ENCODE assay signal across 14 cellular contexts in genomic region chr21:41815652-41816582, GRCh38. TPM values are rescaled to one million over a fixed set of nuclear protein-coding genes. Genes with fewer than 3 reads are reported as not detected.
A peak's percentile ranks its signal among the peaks of the same experiment; 100 is the strongest.
DNase-seq lines count a peak whose midpoint lies in the region; ATAC-seq and TF ChIP-seq lines count a peak whose summit lies in the region.
"Had no signal": no experiment of that assay in that cellular context is flagged by ENCODE, and none has a peak within 500 bp of the region (broad histone marks: within the 10 kb centered on the region; RNA-seq: fewer than 3 reads in every experiment).

No MANE protein-coding gene starts in this region.

- intact Hi-C loops in A673 (cut with micrococcal nuclease; ENCODE audit: unreplicated experiment) (loop anchor here (2.0 to 5.0 kb wide), 3 partner anchors 203 to 534 kb away; no protein-coding TSS in a partner anchor), thyroid gland (cut with DNase I) (loop anchor here (5.0 kb wide), 1 partner anchor 301 kb away; no protein-coding TSS in a partner anchor)

- no peak overlapping the region for H3K4me2 ChIP-seq in osteoblast (ENCODE audit: insufficient read depth, low read length)

- peak overlapping the region; percentile 56 for H3K27ac ChIP-seq in A673 (ENCODE audit: low read depth, low read length, poor library complexity, severe bottlenecking)
- H3K27ac ChIP-seq in VCaP: peak overlapping the region; percentile 35
- peak overlapping the region; percentile 36 for H3K27ac ChIP-seq in osteoblast (ENCODE audit: low read depth, low read length)
- H3K27ac ChIP-seq in thyroid gland: peak overlapping the region in 1 of 3 donors; percentile 26
- H3K27ac ChIP-seq: breast epithelium, left lung had no signal

- H3K27me3 ChIP-seq in A673 (replicated peaks; ENCODE audit: insufficient read depth, low read depth, low read length, poor library complexity): no peaks in the 10 kb centered on the region
- no peaks in the 10 kb centered on the region for H3K27me3 ChIP-seq in osteoblast (ENCODE audit: insufficient read depth, low read length)
- H3K27me3 ChIP-seq in thyroid gland: no peaks in the 10 kb centered on the region
- H3K27me3 ChIP-seq: breast epithelium, left lung had no signal

- H4K20me1 ChIP-seq in osteoblast (ENCODE audit: insufficient read depth, low read length): no peaks in the 10 kb centered on the region

- no peaks in the 10 kb centered on the region for H3K79me2 ChIP-seq in osteoblast (ENCODE audit: insufficient read depth, low read length)

- H3K9me3 ChIP-seq in A673 (ENCODE audit: low read depth, low read length, poor library complexity, severe bottlenecking) (no peaks in the 10 kb centered on the region), osteoblast (ENCODE audit: low read depth, low read length) (no peaks in the 10 kb centered on the region), thyroid gland (no peaks in the 10 kb centered on the region)
- H3K9me3 ChIP-seq: breast epithelium, HAP-1, left lung had no signal

- TF ChIP-seq CTCF in A673 (conservative IDR thresholded peaks at IDR 0.05; ENCODE audit: low read depth, low read length) (no peak), VCaP (conservative IDR thresholded peaks at IDR 0.05) (no peak), osteoblast (IDR thresholded peaks at IDR 0.05; ENCODE audit: extremely low read depth, low read depth, low read length) (no peak), thyroid gland (IDR thresholded peaks at IDR 0.05) (no peak)

- H2AFZ ChIP-seq in osteoblast (ENCODE audit: low read length): no peak overlapping the region

- no peaks in the 10 kb centered on the region for H3K36me3 ChIP-seq in A673 (ENCODE audit: insufficient read depth, low read length, poor library complexity, severe bottlenecking)
- peaks cover 3% of the 10 kb centered on the region for H3K36me3 ChIP-seq in osteoblast (ENCODE audit: insufficient read depth, low read length)
- H3K36me3 ChIP-seq in thyroid gland: peaks cover 5 to 11% of the 10 kb centered on the region in 2 donors
- H3K36me3 ChIP-seq: breast epithelium, HAP-1 had no signal

- no peak for TF ChIP-seq POLR2A in thyroid gland (IDR thresholded peaks at IDR 0.05)

- CTCF ChIA-PET in A673 (lab: Charles Lee): interaction anchor here (0.5 to 2.2 kb wide), 8 partner anchors 13 to 533 kb away, joined by 3 to 22 read pairs (median 6); no protein-coding TSS in a partner anchor

- no TSS peak for BruUV-seq in A673 (replicated peaks; lab: Mats Ljungman, UMichigan)

- POLR2A ChIA-PET in A673 (lab: Charles Lee; ENCODE audit: low non-redundant PET): no interaction called here

- H3K4me1 ChIP-seq in A673 (ENCODE audit: insufficient read depth, low read length, poor library complexity, severe bottlenecking): peaks cover 19% of the 10 kb centered on the region
- peaks cover 7% of the 10 kb centered on the region for H3K4me1 ChIP-seq in osteoblast (ENCODE audit: insufficient read depth, low read length)
- peaks cover 0 to 15% of the 10 kb centered on the region in 2 donors for H3K4me1 ChIP-seq in thyroid gland
- H3K4me1 ChIP-seq: breast epithelium, HAP-1 had no signal

- ATAC-seq in GM18907 (IDR thresholded peaks at IDR 0.05; ENCODE audit: unreplicated experiment): peak; percentile 17
- ATAC-seq in activated CD4-positive, CD25-positive, alpha-beta regulatory T cell treated with anti-CD3 and anti-CD28 coated beads, Interleukin-2, amount 50 U/mL, for 24 hours: no peak
- no peak for ATAC-seq in GM18861 (IDR thresholded peaks at IDR 0.05; ENCODE audit: unreplicated experiment)

- H3K4me3 ChIP-seq in A673 (ENCODE audit: low read depth, low read length, poor library complexity, severe bottlenecking): no peak overlapping the region
- no peak overlapping the region for H3K4me3 ChIP-seq in osteoblast (ENCODE audit: insufficient read depth, low read length)
- no peak overlapping the region for H3K4me3 ChIP-seq in thyroid gland (replicated peaks in 1 of 3)
- H3K4me3 ChIP-seq: breast epithelium, HAP-1, left lung had no signal

- WGBS in thyroid gland, 2 donors: 93 to 95% methylated on average over 32 to 41 of the region's 50 CpGs

- DNase-seq in A673 (ENCODE audit: low spot score) (no peak), osteoblast (ENCODE audit: insufficient read length, low spot score, missing footprints) (peak; percentile 72), thyroid gland (no peak), NCI-H2227 (lab: John Stamatoyannopoulos, UW; ENCODE audit: unreplicated experiment) (no peak)
- DNase-seq: NCI-H1417 treated with DMSO at 0.1 percent for 48 hours, SW 1271 had no signal

RNA-seq across cellular contexts. Expression of gene RIPK4, which starts 49.1 kb away (rescaled TPM):
- total RNA-seq in A673 (2021): 16.0 and 17.0 TPM in 2 replicates
- total RNA-seq in osteoblast: 0.29 and 2.2 TPM in 2 replicates
- 10 to 100 TPM; 15.3 to 24.7 (median 22.6) TPM for total RNA-seq in thyroid gland
- total RNA-seq: temporal lobe had no signal
